Comparison of ENCODE assay signal across 10 cellular contexts in the genomic region with DNA sequence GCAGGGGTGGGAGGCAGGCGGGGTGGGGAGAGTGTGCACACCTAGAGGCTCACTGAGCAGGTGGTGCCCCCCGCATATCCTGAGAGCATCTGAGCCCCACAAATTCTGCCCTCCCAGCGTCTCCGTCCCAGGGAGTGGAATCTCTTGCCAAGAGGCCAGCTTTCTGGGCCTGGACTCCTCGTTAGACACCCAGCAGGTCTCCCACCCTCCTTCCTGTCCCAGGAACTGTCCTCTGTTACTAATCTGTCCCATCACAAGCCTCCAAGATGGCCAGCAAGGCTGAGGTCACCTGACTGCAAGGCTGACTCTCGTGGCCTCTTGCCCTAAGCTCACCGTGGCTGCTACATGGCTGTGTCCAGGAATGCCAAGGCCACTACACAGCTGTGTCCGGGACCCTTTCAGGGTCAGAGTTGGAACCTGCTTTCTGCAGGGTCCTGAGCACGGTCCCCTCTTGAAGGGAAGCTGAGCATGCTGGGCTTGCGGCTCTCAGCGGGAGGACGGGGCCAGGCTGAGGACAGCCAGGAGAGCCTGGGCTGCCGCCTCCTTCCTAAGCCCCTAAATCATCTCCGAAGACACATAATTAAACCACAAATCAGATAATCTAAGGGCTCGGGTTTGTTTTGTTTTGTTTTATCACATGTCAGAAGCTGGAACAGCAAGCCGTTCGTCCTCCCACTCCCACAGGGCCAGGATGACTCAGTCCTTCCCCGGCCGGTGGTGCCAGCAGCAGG.
DNase-seq lines count a peak whose midpoint lies in the region; ATAC-seq, FAIRE-seq and TF ChIP-seq lines count a peak whose summit lies in the region.
"Had no signal": no experiment of that assay in that cellular context is flagged by ENCODE, and none has a peak within 500 bp of the region (broad histone marks: within the 10 kb centered on the region; RNA-seq: fewer than 3 reads in every experiment).

No MANE protein-coding gene starts in this region.

- no peaks in the 10 kb centered on the region for H3K79me2 ChIP-seq in HepG2 (ENCODE audit: insufficient read depth, low read length)

- WGBS in liver: 57% methylated on average over 19 of the region's 19 CpGs
- WGBS in HepG2 (ENCODE audit: low lambda C conversion rate): 3% methylated on average over 5 of the region's 19 CpGs

- no peak overlapping the region for H2AFZ ChIP-seq in HepG2 (ENCODE audit: low read length)

- intact Hi-C loops in HepG2 (cut with micrococcal nuclease; ENCODE audit: unreplicated experiment) (no loop called here), mucosa of descending colon (cut with DNase I, micrococcal nuclease) (no loop called here)

- in situ Hi-C loops in HepG2 (cut with HindIII; ENCODE audit: extremely low pct_ligation_motif_present, low pct_unique_long_range_greater_than_20kb): no loop called here

- TF ChIP-seq EP300 in HepG2 (IDR thresholded peaks at IDR 0.05; ENCODE audit: low read depth in 2 of 2, low read length in 2 of 2): no peak
- TF ChIP-seq EP300 in HepG2 (CRISPR knock-in tag; IDR thresholded peaks at IDR 0.05; ENCODE audit: borderline replicate concordance): no peak

- no peak overlapping the region for H3K4me2 ChIP-seq in HepG2 (ENCODE audit: low read depth, low read length)

- H3K36me3 Mint-ChIP-seq in activated T-cell treated with anti-CD3 and anti-CD28 coated beads, Interleukin-2, amount 50 U/mL, for 4 hours (ENCODE audit: insufficient read depth): no peaks in the 10 kb centered on the region

- TF ChIP-seq CTCF in liver (IDR thresholded peaks at IDR 0.05; ENCODE audit: low read depth, low read length, missing input control): no peak
- TF ChIP-seq CTCF in HepG2 (CRISPR knock-in tag; IDR thresholded peaks at IDR 0.05): no peak
- no peak for TF ChIP-seq CTCF in coronary artery (IDR thresholded peaks at IDR 0.05)
- no peak for TF ChIP-seq CTCF in mucosa of descending colon (IDR thresholded peaks at IDR 0.05)

- H3K9ac ChIP-seq in liver (ENCODE audit: low read depth in 1 of 2, low read length in 2 of 2) (no peak overlapping the region), HepG2 (ENCODE audit: insufficient read depth, low read depth, low read length) (no peak overlapping the region)

- no peak for FAIRE-seq in HepG2 (lab: Jason Lieb, UNC)

- H3K27ac ChIP-seq in liver (ENCODE audit: low read depth in 1 of 2, low read length in 2 of 2) (no peak overlapping the region), HepG2 (ENCODE audit: extremely low read length, insufficient read depth, low read length) (no peak overlapping the region), coronary artery (no peak overlapping the region)

- no peaks in the 10 kb centered on the region for H3K4me1 ChIP-seq in liver (ENCODE audit: control insufficient read depth in 4 of 4, insufficient read depth in 4 of 4, low read length in 3 of 4)
- H3K4me1 ChIP-seq in HepG2 (ENCODE audit: insufficient read depth, low read length): no peaks in the 10 kb centered on the region
- H3K4me1 ChIP-seq in mucosa of descending colon (ENCODE audit: low read depth): peaks cover 2% of the 10 kb centered on the region

- POLR2A ChIA-PET in HepG2 (lab: Yijun Ruan, JAX): no interaction called here

- CTCF ChIA-PET in HepG2 (lab: Yijun Ruan, JAX; ENCODE audit: low intra/inter-chr PET ratio, low total read pairs): no interaction called here

- TF ChIP-seq RAD21 in liver (IDR thresholded peaks at IDR 0.05) (no peak), HepG2 (CRISPR knock-in tag; IDR thresholded peaks at IDR 0.05) (no peak)

- TF ChIP-seq POLR2A in HepG2 (IDR thresholded peaks at IDR 0.05; ENCODE audit: insufficient read depth in 1 of 2, low read depth in 2 of 2, low read length in 2 of 2): no peak

- peaks cover 9% of the 10 kb centered on the region for H3K27me3 Mint-ChIP-seq in activated T-cell treated with anti-CD3 and anti-CD28 coated beads, Interleukin-2, amount 50 U/mL, for 4 hours (ENCODE audit: low read depth)

- peaks cover 0 to 5% (median 1%) of the 10 kb centered on the region in 4 donors for H3K27me3 ChIP-seq in liver (ENCODE audit: control insufficient read depth in 4 of 4, insufficient read depth in 4 of 4, low read length in 3 of 4)
- H3K27me3 ChIP-seq in HepG2 (ENCODE audit: control insufficient read depth in 1 of 2, insufficient read depth in 2 of 2, low read length in 2 of 2): peaks cover 2 to 28% of the 10 kb centered on the region in 2 experiments; a peak in 3 of 5 replicates

- no peak overlapping the region for H3K4me3 ChIP-seq in liver (ENCODE audit: low read depth in 1 of 3, low read length in 3 of 3)
- H3K4me3 ChIP-seq in HepG2 (replicated peaks in 1 of 3; ENCODE audit: insufficient read depth in 1 of 3, low read depth in 2 of 3, low read length in 3 of 3): no peak overlapping the region
- peak overlapping the region; percentile 31 for H3K4me3 ChIP-seq in coronary artery
- no peak overlapping the region for H3K4me3 ChIP-seq in mucosa of descending colon

- no peaks in the 10 kb centered on the region for H4K20me1 ChIP-seq in HepG2 (ENCODE audit: insufficient read depth, low read length)

- BruUV-seq in HepG2 (replicated peaks; lab: Mats Ljungman, UMichigan): no TSS peak

- DNase-seq in HepG2 (ENCODE audit: low spot score) (no peak), coronary artery (ENCODE audit: low spot score) (peak; percentile 61), mucosa of descending colon (peak in 2 of 3 donors; percentile 21 to 43), NCI-H748 treated with DMSO at 0.1 percent for 48 hours (lab: John Stamatoyannopoulos, UW) (no peak), DMS79 (lab: John Stamatoyannopoulos, UW) (no peak)
- DNase-seq in activated T-cell treated with anti-CD3 and anti-CD28 coated beads, Interleukin-2, amount 50 U/mL, for 4 hours: no peak
- DNase-seq: activated CD4-positive, alpha-beta T cell treated with anti-CD3 and anti-CD28 coated beads, Interleukin-2, amount 50 U/mL, for 4 hours; AML-193 had no signal

- no peaks in the 10 kb centered on the region for H3K9me3 Mint-ChIP-seq in activated T-cell treated with anti-CD3 and anti-CD28 coated beads, Interleukin-2, amount 50 U/mL, for 4 hours

- ATAC-seq in HepG2 (no peak), mucosa of descending colon (peak; percentile 61), HG03469 (IDR thresholded peaks at IDR 0.05; ENCODE audit: unreplicated experiment) (no peak)
- no peak for ATAC-seq in activated T-cell treated with anti-CD3 and anti-CD28 coated beads, Interleukin-2, amount 50 U/mL, for 4 hours

- H3K4me3 Mint-ChIP-seq in activated T-cell treated with anti-CD3 and anti-CD28 coated beads, Interleukin-2, amount 50 U/mL, for 4 hours: no peak overlapping the region

- H3K4me1 Mint-ChIP-seq in activated T-cell treated with anti-CD3 and anti-CD28 coated beads, Interleukin-2, amount 50 U/mL, for 4 hours (ENCODE audit: low read depth): peaks cover 4% of the 10 kb centered on the region

- H3K9me3 ChIP-seq in liver (ENCODE audit: control insufficient read depth in 4 of 4, low read length in 3 of 4): no peaks in the 10 kb centered on the region
- H3K9me3 ChIP-seq in HepG2 (ENCODE audit: low read length): no peaks in the 10 kb centered on the region
- H3K9me3 ChIP-seq in mucosa of descending colon: no peaks in the 10 kb centered on the region

- H3K36me3 ChIP-seq in liver (ENCODE audit: control insufficient read depth in 4 of 4, insufficient read depth in 3 of 4, low read depth in 1 of 4, low read length in 3 of 4) (no peaks in the 10 kb centered on the region), HepG2 (replicated peaks in 1 of 2; ENCODE audit: control insufficient read depth in 1 of 2, insufficient read depth in 2 of 2, low read length in 2 of 2) (no peaks in the 10 kb centered on the region), mucosa of descending colon (ENCODE audit: low read depth) (no peaks in the 10 kb centered on the region)

TF ChIP-seq in liver, 16 proteins besides CTCF, POLR2A, EP300 and RAD21:
- TF ChIP-seq JUND (IDR thresholded peaks at IDR 0.05) (no peak), TAF1 (conservative IDR thresholded peaks at IDR 0.05) (no peak), GABPA (IDR thresholded peaks at IDR 0.05 in 1 of 2, conservative IDR thresholded peaks at IDR 0.05 in 1 of 2) (no peak), EGR1 (IDR thresholded peaks at IDR 0.05; ENCODE audit: low read depth in 2 of 2) (no peak), NR2F2 (IDR thresholded peaks at IDR 0.05) (peak; percentile 33), HNF4G (IDR thresholded peaks at IDR 0.05) (no peak), SP1 (IDR thresholded peaks at IDR 0.05) (no peak), YY1 (IDR thresholded peaks at IDR 0.05) (no peak)
- TF ChIP-seq, protein P1, sequence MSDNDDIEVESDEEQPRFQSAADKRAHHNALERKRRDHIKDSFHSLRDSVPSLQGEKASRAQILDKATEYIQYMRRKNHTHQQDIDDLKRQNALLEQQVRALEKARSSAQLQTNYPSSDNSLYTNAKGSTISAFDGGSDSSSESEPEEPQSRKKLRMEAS (IDR thresholded peaks at IDR 0.05): no peak
TF ChIP-seq in liver: peak in this region for 1.

TF ChIP-seq in HepG2, 621 proteins besides CTCF, POLR2A, EP300 and RAD21:
- TF ChIP-seq ZNF451 (CRISPR knock-in tag; IDR thresholded peaks at IDR 0.05): no peak
- no peak for TF ChIP-seq RCOR2 (CRISPR knock-in tag; IDR thresholded peaks at IDR 0.05)
- no peak for TF ChIP-seq ESRRA (CRISPR knock-in tag; IDR thresholded peaks at IDR 0.05; ENCODE audit: low read depth)
- no peak for TF ChIP-seq ZNF326 (CRISPR knock-in tag; IDR thresholded peaks at IDR 0.05; ENCODE audit: borderline replicate concordance)
- no peak for TF ChIP-seq TEAD3 (CRISPR knock-in tag; optimal IDR thresholded peaks at IDR 0.05; ENCODE audit: borderline replicate concordance)
- no peak for TF ChIP-seq ADNP (CRISPR knock-in tag; IDR thresholded peaks at IDR 0.05)
- no peak for TF ChIP-seq DNMT3B (CRISPR knock-in tag; conservative IDR thresholded peaks at IDR 0.05)
- no peak for TF ChIP-seq ZFP82 (CRISPR knock-in tag; IDR thresholded peaks at IDR 0.05; ENCODE audit: borderline replicate concordance)
- TF ChIP-seq STAG1 (CRISPR knock-in tag; IDR thresholded peaks at IDR 0.05): no peak

Comparison
In these comparisons a context has a peak if more than half of its experiments do, and no peak if none do; other contexts are left out.
1. DNase-seq: peak in coronary artery (single experiment) and mucosa of descending colon (2 of 3); none in HepG2 (single experiment), NCI-H748 treated with DMSO at 0.1 percent for 48 hours (single experiment), DMS79 (single experiment) and activated T-cell treated with anti-CD3 and anti-CD28 coated beads, Interleukin-2, amount 50 U/mL, for 4 hours (single experiment).